Comparison of ENCODE assay signal across 8 cellular contexts in the genomic region with DNA sequence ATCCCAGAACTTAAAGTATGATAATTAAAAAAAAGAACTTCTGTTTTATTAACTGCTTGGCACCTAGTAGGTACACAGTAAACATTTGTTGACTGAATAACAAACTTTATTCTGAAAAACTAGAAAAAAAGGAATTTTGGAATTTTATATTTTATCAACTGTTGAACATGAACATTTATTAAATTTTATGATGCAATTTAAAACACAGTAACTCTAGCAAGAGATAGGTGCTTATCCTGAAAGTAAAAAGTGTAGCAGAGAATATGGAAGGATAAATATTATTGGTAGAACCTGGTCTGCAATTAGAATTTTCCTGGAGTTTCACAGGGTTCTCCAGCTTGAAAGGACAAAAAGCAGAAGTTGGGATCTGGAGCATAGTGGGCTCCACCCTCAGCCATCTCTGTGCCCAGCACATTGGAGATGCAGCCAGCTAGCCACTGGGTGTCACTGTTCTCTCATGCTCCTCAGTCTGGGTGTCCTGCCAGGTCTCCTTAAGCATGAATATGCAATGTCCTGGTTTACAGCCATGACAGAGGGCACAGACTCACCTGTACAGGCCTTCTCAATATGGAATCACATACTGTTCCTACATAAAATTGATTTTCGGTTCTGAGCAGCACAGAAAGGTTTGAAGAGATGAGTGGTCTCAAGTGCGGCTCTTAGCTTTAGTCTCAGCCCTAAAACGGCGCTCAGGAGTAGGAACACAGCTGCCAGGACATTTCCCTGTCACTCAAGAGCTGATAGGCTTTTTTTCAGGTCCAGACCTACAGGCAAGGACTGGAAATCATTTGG. TPM values are rescaled to one million over a fixed set of nuclear protein-coding genes. Genes with fewer than 3 reads are reported as not detected.
DNase-seq lines count a peak whose midpoint lies in the region; ATAC-seq and TF ChIP-seq lines count a peak whose summit lies in the region.

No MANE protein-coding gene starts in this region.

- H3K27ac Mint-ChIP-seq in endodermal cell, result no peak overlapping the region
- no peak overlapping the region for H3K27ac Mint-ChIP-seq in mesothelial cell of epicardium

- H3K27ac ChIP-seq in endodermal cell (ENCODE audit: low read depth, low read length), result no peak overlapping the region

- H3K4me3 ChIP-seq in endodermal cell (ENCODE audit: low read length), result no peak overlapping the region

- ATAC-seq in GM19468 (IDR thresholded peaks at IDR 0.05; ENCODE audit: extremely low read depth, unreplicated experiment) (peak; percentile 95), HG03565 (IDR thresholded peaks at IDR 0.05; ENCODE audit: unreplicated experiment) (peak; percentile 96)

- H3K27me3 ChIP-seq in endodermal cell (ENCODE audit: control insufficient read depth, insufficient read depth, low read length, poor library complexity, severe bottlenecking), result no peaks in the 10 kb centered on the region

- no peaks in the 10 kb centered on the region for H3K9me3 ChIP-seq in endodermal cell (ENCODE audit: control insufficient read depth, low read length)

- peak; percentile 80 for DNase-seq in D341Med (ENCODE audit: low spot score)
- DNase-seq in NCI-H526 (lab: John Stamatoyannopoulos, UW), result peak; percentile 58 to 89
- DNase-seq in activated CD4-positive, alpha-beta T cell treated with anti-CD3 and anti-CD28 coated beads, Interleukin-2, amount 50 U/mL, for 1 hour, result peak; percentile 36
- DNase-seq in endodermal cell, result peak; percentile 91
- DNase-seq in mesothelial cell of epicardium (ENCODE audit: low spot score in 2 of 2, unreplicated experiment in 2 of 2), result peak in 1 of 2 experiments; percentile 52
- peak; percentile 15 to 21 for DNase-seq in stimulated activated CD8-positive, alpha-beta memory T cell treated with anti-CD3 and anti-CD28 coated beads, Interleukin-7, amount 100 ng/mL, for 4 hours (ENCODE audit: low read depth in 2 of 2)

- peak; percentile 94 for TF ChIP-seq CTCF in endodermal cell (conservative IDR thresholded peaks at IDR 0.05)
- TF ChIP-seq CTCF in mesothelial cell of epicardium (IDR thresholded peaks at IDR 0.05; ENCODE audit: unreplicated experiment), result peak; percentile 30

- peaks cover 3% of the 10 kb centered on the region for H3K4me1 Mint-ChIP-seq in endodermal cell
- H3K4me1 Mint-ChIP-seq in mesothelial cell of epicardium, result peaks cover 3% of the 10 kb centered on the region

- H3K9me3 Mint-ChIP-seq in endodermal cell (peaks cover 33% of the 10 kb centered on the region), mesothelial cell of epicardium (peaks cover 20% of the 10 kb centered on the region)

- H3K36me3 Mint-ChIP-seq in endodermal cell (ENCODE audit: low read depth), result peaks cover 2% of the 10 kb centered on the region
- H3K36me3 Mint-ChIP-seq in mesothelial cell of epicardium, result no peaks in the 10 kb centered on the region

- H3K4me3 Mint-ChIP-seq in endodermal cell (no peak overlapping the region), mesothelial cell of epicardium (no peak overlapping the region)

- peaks cover 10% of the 10 kb centered on the region for H3K27me3 Mint-ChIP-seq in endodermal cell (ENCODE audit: insufficient read depth)
- peaks cover 7% of the 10 kb centered on the region for H3K27me3 Mint-ChIP-seq in mesothelial cell of epicardium (ENCODE audit: low read depth)

- no peaks in the 10 kb centered on the region for H3K36me3 ChIP-seq in endodermal cell (ENCODE audit: control insufficient read depth, insufficient read depth, low read length)

- 75% methylated on average over 4 of the region's 4 CpGs for whole genome bisulfite sequencing in endodermal cell (ENCODE audit: insufficient coverage in 1 of 2, insufficient read length in 1 of 2), 2 experiments

- no peak overlapping the region for H3K9ac ChIP-seq in endodermal cell (ENCODE audit: extremely low read depth, low read length, poor library complexity, severe bottlenecking)

- no peaks in the 10 kb centered on the region for H3K4me1 ChIP-seq in endodermal cell (ENCODE audit: control insufficient read depth, insufficient read depth, low read length)

RNA-seq across cellular contexts. Expression of gene IL20RA, which starts 31.7 kb away (rescaled TPM):
- under 1 TPM; 0.13 to 0.57 TPM for total RNA-seq in endodermal cell
- polyA plus RNA-seq in endodermal cell (2013, experiment 1 of 2), result 0.57 TPM
- 0.08 TPM for polyA plus RNA-seq in endodermal cell (2013, experiment 2 of 2)
- 1.1 to 2.1 TPM (median 1.7 TPM) in 3 replicates for total RNA-seq in mesothelial cell of epicardium
